ENCODE assay signal across 13 cellular contexts in genomic region chr20:6819599-6819998, GRCh38. TPM values are rescaled to one million over a fixed set of nuclear protein-coding genes. Genes with fewer than 3 reads are reported as not detected.
A peak's percentile ranks its signal among the peaks of the same experiment; 100 is the strongest.
DNase-seq lines count a peak whose midpoint lies in the region; ATAC-seq, FAIRE-seq and TF ChIP-seq lines count a peak whose summit lies in the region.
"Had no signal": no experiment of that assay in that cellular context is flagged by ENCODE, and none has a peak within 500 bp of the region (broad histone marks: within the 10 kb centered on the region; RNA-seq: fewer than 3 reads in every experiment).

No MANE protein-coding gene starts in this region.

- H3K4me1 ChIP-seq in DND-41 (ENCODE audit: insufficient read depth, low read length) = no peaks in the 10 kb centered on the region
- H3K4me1 ChIP-seq in HepG2 (ENCODE audit: insufficient read depth, low read length) = no peaks in the 10 kb centered on the region

- peaks cover 3% of the 10 kb centered on the region for H3K27me3 ChIP-seq in DND-41 (ENCODE audit: insufficient read depth, low read length, poor library complexity)
- no peaks in the 10 kb centered on the region for H3K27me3 ChIP-seq in HepG2 (ENCODE audit: control insufficient read depth in 1 of 2, insufficient read depth in 2 of 2, low read length in 2 of 2)

- 9% methylated on average over 2 of the region's 2 CpGs for WGBS in HepG2 (ENCODE audit: low lambda C conversion rate)

- no peak overlapping the region for H3K4me3 Mint-ChIP-seq in T-helper 17 cell
- H3K4me3 Mint-ChIP-seq: activated CD4-positive, alpha-beta memory T cell treated with anti-CD3 and anti-CD28 coated beads, Interleukin-2, amount 10 ng/mL, durations not matched to agents 7 days and 5 days; activated naive CD8-positive, alpha-beta T cell treated with anti-CD3 and anti-CD28 coated beads, Interleukin-2, amount 10 ng/mL, durations not matched to agents 7 days and 5 days had no signal

- BruUV-seq in HepG2 (replicated peaks; lab: Mats Ljungman, UMichigan) = no TSS peak

- H3K27ac Mint-ChIP-seq in T-helper 17 cell = no peak overlapping the region
- H3K27ac Mint-ChIP-seq: activated CD4-positive, alpha-beta memory T cell treated with anti-CD3 and anti-CD28 coated beads, Interleukin-2, amount 10 ng/mL, durations not matched to agents 7 days and 5 days; activated naive CD8-positive, alpha-beta T cell treated with anti-CD3 and anti-CD28 coated beads, Interleukin-2, amount 10 ng/mL, durations not matched to agents 7 days and 5 days had no signal

- ATAC-seq in DND-41 (ENCODE audit: insufficient read depth, low read depth) (no peak), HepG2 (peak; percentile 81), T-helper 17 cell (no peak)

- no peak overlapping the region for H2AFZ ChIP-seq in DND-41 (ENCODE audit: low read depth, low read length)
- no peak overlapping the region for H2AFZ ChIP-seq in HepG2 (ENCODE audit: low read length)

- no peaks in the 10 kb centered on the region for H4K20me1 ChIP-seq in DND-41 (ENCODE audit: insufficient read depth, low read length)
- H4K20me1 ChIP-seq in HepG2 (ENCODE audit: insufficient read depth, low read length) = no peaks in the 10 kb centered on the region

- no peak overlapping the region for H3K9ac ChIP-seq in DND-41 (ENCODE audit: low read depth, low read length)
- no peak overlapping the region for H3K9ac ChIP-seq in HepG2 (ENCODE audit: insufficient read depth, low read depth, low read length)

- in situ Hi-C loops in HepG2 (cut with HindIII; ENCODE audit: extremely low pct_ligation_motif_present, low pct_unique_long_range_greater_than_20kb) = no loop called here

- no peak for DNase-seq in DND-41
- DNase-seq in cardiac fibroblast (ENCODE audit: low read depth in 2 of 2) = peak; percentile 18 to 25
- DNase-seq in HepG2 (ENCODE audit: low spot score) = peak; percentile 15
- no peak for DNase-seq in cerebellum (ENCODE audit: low spot score)
- no peak for DNase-seq in SW480 (ENCODE audit: low spot score)
- no peak for DNase-seq in foreskin melanocyte
- no peak for DNase-seq in T-helper 17 cell
- DNase-seq: activated CD4-positive, alpha-beta memory T cell treated with anti-CD3 and anti-CD28 coated beads, Interleukin-2, amount 10 ng/mL, durations not matched to agents 7 days and 5 days; activated naive CD8-positive, alpha-beta T cell treated with anti-CD3 and anti-CD28 coated beads, Interleukin-2, amount 10 ng/mL, durations not matched to agents 7 days and 5 days; GOT3; NCI-H1436 had no signal

- no peaks in the 10 kb centered on the region for H3K4me1 Mint-ChIP-seq in T-helper 17 cell
- H3K4me1 Mint-ChIP-seq: activated CD4-positive, alpha-beta memory T cell treated with anti-CD3 and anti-CD28 coated beads, Interleukin-2, amount 10 ng/mL, durations not matched to agents 7 days and 5 days had no signal

- H3K4me2 ChIP-seq in DND-41 (ENCODE audit: insufficient read depth, low read length) (no peak overlapping the region), HepG2 (ENCODE audit: low read depth, low read length) (no peak overlapping the region)

- TF ChIP-seq EP300 in HepG2 (IDR thresholded peaks at IDR 0.05; ENCODE audit: low read depth in 2 of 2, low read length in 2 of 2) = no peak
- no peak for TF ChIP-seq EP300 in HepG2 (CRISPR knock-in tag; IDR thresholded peaks at IDR 0.05; ENCODE audit: borderline replicate concordance)

- TF ChIP-seq CTCF in DND-41 (IDR thresholded peaks at IDR 0.05; ENCODE audit: borderline replicate concordance, extremely low read depth, low read length, poor library complexity, severe bottlenecking) = peak; percentile 13
- peak; percentile 34; the same call in 1 of the 2 replicates for TF ChIP-seq CTCF in LNCAP (IDR thresholded peaks at IDR 0.05)
- peak; percentile 16 for TF ChIP-seq CTCF in cardiac fibroblast (IDR thresholded peaks at IDR 0.05; ENCODE audit: low read depth, low read length)
- TF ChIP-seq CTCF in HepG2 (CRISPR knock-in tag; IDR thresholded peaks at IDR 0.05) = peak; percentile 46

- no peaks in the 10 kb centered on the region for H3K27me3 Mint-ChIP-seq in T-helper 17 cell
- H3K27me3 Mint-ChIP-seq: activated CD4-positive, alpha-beta memory T cell treated with anti-CD3 and anti-CD28 coated beads, Interleukin-2, amount 10 ng/mL, durations not matched to agents 7 days and 5 days; activated naive CD8-positive, alpha-beta T cell treated with anti-CD3 and anti-CD28 coated beads, Interleukin-2, amount 10 ng/mL, durations not matched to agents 7 days and 5 days had no signal

- POLR2A ChIA-PET in HepG2 (lab: Yijun Ruan, JAX) = no interaction called here

- no peaks in the 10 kb centered on the region for H3K79me2 ChIP-seq in DND-41 (ENCODE audit: insufficient read depth, low read length)
- no peaks in the 10 kb centered on the region for H3K79me2 ChIP-seq in HepG2 (ENCODE audit: insufficient read depth, low read length)

- no peak overlapping the region for H3K4me3 ChIP-seq in DND-41 (ENCODE audit: low read depth in 1 of 2, low read length in 2 of 2)
- H3K4me3 ChIP-seq in cardiac fibroblast (replicated peaks in 1 of 2; ENCODE audit: low read depth in 2 of 2, low read length in 2 of 2) = no peak overlapping the region
- H3K4me3 ChIP-seq in HepG2 (replicated peaks in 1 of 3; ENCODE audit: insufficient read depth in 1 of 3, low read depth in 2 of 3, low read length in 3 of 3) = no peak overlapping the region
- H3K4me3 ChIP-seq: lung had no signal

- no peaks in the 10 kb centered on the region for H3K36me3 Mint-ChIP-seq in T-helper 17 cell (ENCODE audit: low read depth)
- H3K36me3 Mint-ChIP-seq: activated naive CD8-positive, alpha-beta T cell treated with anti-CD3 and anti-CD28 coated beads, Interleukin-2, amount 10 ng/mL, durations not matched to agents 7 days and 5 days had no signal

- H3K36me3 ChIP-seq in DND-41 (ENCODE audit: insufficient read depth, low read length) (no peaks in the 10 kb centered on the region), HepG2 (replicated peaks in 1 of 2; ENCODE audit: control insufficient read depth in 1 of 2, insufficient read depth in 2 of 2, low read length in 2 of 2) (no peaks in the 10 kb centered on the region)

- no peak for TF ChIP-seq POLR2A in HepG2 (IDR thresholded peaks at IDR 0.05; ENCODE audit: insufficient read depth in 1 of 2, low read depth in 2 of 2, low read length in 2 of 2)

- H3K9me3 ChIP-seq in DND-41 (ENCODE audit: insufficient read depth, low read length, severe bottlenecking) (no peaks in the 10 kb centered on the region), HepG2 (ENCODE audit: low read length) (no peaks in the 10 kb centered on the region), T-helper 17 cell (ENCODE audit: control insufficient read depth, low read length, poor library complexity, severe bottlenecking) (no peaks in the 10 kb centered on the region)

- CTCF ChIA-PET in HepG2 (lab: Yijun Ruan, JAX; ENCODE audit: low intra/inter-chr PET ratio, low total read pairs) = interaction anchor here (1.6 kb wide), 2 partner anchors 183 to 237 kb away, joined by 4 to 6 read pairs; no protein-coding TSS in a partner anchor

- intact Hi-C loops in HepG2 (cut with micrococcal nuclease; ENCODE audit: unreplicated experiment) = loop anchor here (1.0 kb wide), 3 partner anchors 54 to 236 kb away; no protein-coding TSS in a partner anchor

- no peak for FAIRE-seq in HepG2 (lab: Jason Lieb, UNC)

- no peak overlapping the region for H3K27ac ChIP-seq in DND-41 (ENCODE audit: low read length)
- H3K27ac ChIP-seq in HepG2 (ENCODE audit: extremely low read length, insufficient read depth, low read length) = no peak overlapping the region

- TF ChIP-seq RAD21 in HepG2 (CRISPR knock-in tag; IDR thresholded peaks at IDR 0.05) = no peak

TF ChIP-seq in HepG2, 621 proteins besides CTCF, POLR2A, EP300 and RAD21 (continues in another document):
- TF ChIP-seq ZNF816 (CRISPR knock-in tag; IDR thresholded peaks at IDR 0.05; ENCODE audit: borderline replicate concordance) (0 out of 2 replicates have a peak, but pooled peaks have one; percentile 30), CREM (IDR thresholded peaks at IDR 0.05) (no peak), CREM (CRISPR knock-in tag; IDR thresholded peaks at IDR 0.05) (no peak)

RNA-seq across cellular contexts. Expression of gene BMP2, which starts 52.1 kb away (rescaled TPM):
- total RNA-seq in HepG2 (2016; rRNA removed; fragmentation: Illumina TruSeq; extraction: Trizol) (0.02 TPM in 1 of 2 replicates, not detected in the other), cerebellum (11.4 TPM), T-helper 17 cell (under 1 TPM in 1 of 2 donors, not detected in 1; 0.07 TPM)
- not detected in 2 replicates for total RNA-seq in HepG2 (2016; cell fraction: cytosol; rRNA removed; fragmentation: Illumina TruSeq; extraction: Trizol; ENCODE audit: low read depth)
- total RNA-seq in HepG2 (2016; cell fraction: insoluble cytoplasmic fraction; rRNA removed; fragmentation: Illumina TruSeq; extraction: Trizol) = not detected in 2 replicates
- total RNA-seq in HepG2 (2016; cell fraction: membrane; rRNA removed; fragmentation: Illumina TruSeq; extraction: Trizol) = 0.03 TPM in 1 of 2 replicates, not detected in the other
- 0.09 TPM in 1 of 2 replicates, not detected in the other for total RNA-seq in HepG2 (2016; cell fraction: nucleus; rRNA removed; fragmentation: Illumina TruSeq; extraction: Trizol)
- 0.03 and 0.05 TPM in 2 replicates for polyA plus RNA-seq in HepG2 (2011; rRNA removed)
- 0.01 TPM in 1 of 2 replicates, not detected in the other for polyA plus RNA-seq in HepG2 (2011; cell fraction: cytosol; rRNA removed)
- not detected in 2 replicates for polyA plus RNA-seq in HepG2 (2011; cell fraction: nucleus; rRNA removed)
- 0.09 TPM in 1 of 2 replicates, not detected in the other for polyA plus RNA-seq in HepG2 (2012)
- not detected in 2 replicates for polyA plus RNA-seq in HepG2 (2016; cell fraction: cytosol; fragmentation: Illumina TruSeq; extraction: Trizol; ENCODE audit: low read depth)
- polyA plus RNA-seq in HepG2 (2016; cell fraction: insoluble cytoplasmic fraction; fragmentation: Illumina TruSeq; extraction: Trizol; ENCODE audit: low read depth) = not detected in 2 replicates
- polyA plus RNA-seq in HepG2 (2016; cell fraction: membrane; fragmentation: Illumina TruSeq; extraction: Trizol; ENCODE audit: low read depth) = not detected in 2 replicates
- not detected in 2 replicates for polyA plus RNA-seq in HepG2 (2016; cell fraction: nucleus; fragmentation: Illumina TruSeq; extraction: Trizol; ENCODE audit: insufficient read depth, low read depth)
- 16.1 TPM in 1 of 2 replicates, not detected in the other for polyA minus RNA-seq in HepG2 (2011; rRNA and poly(A)+ RNA removed; ENCODE audit: low replicate concordance)
- 0.18 TPM in 1 of 2 replicates, not detected in the other for polyA minus RNA-seq in HepG2 (2011; cell fraction: cytosol; rRNA and poly(A)+ RNA removed)
- polyA minus RNA-seq in HepG2 (2011; cell fraction: nucleus; rRNA and poly(A)+ RNA removed) = 0.12 TPM in 1 of 2 replicates, not detected in the other
- total RNA-seq: activated CD4-positive, alpha-beta memory T cell treated with anti-CD3 and anti-CD28 coated beads, Interleukin-2, amount 10 ng/mL, durations not matched to agents 7 days and 5 days; activated naive CD8-positive, alpha-beta T cell treated with anti-CD3 and anti-CD28 coated beads, Interleukin-2, amount 10 ng/mL, durations not matched to agents 7 days and 5 days had no signal

Comparison
In these comparisons a context has a peak if more than half of its experiments do, and no peak if none do; other contexts are left out.
1. DNase-seq: peak in cardiac fibroblast (2 of 2) and HepG2 (single experiment); none in DND-41 (single experiment), cerebellum (single experiment), SW480 (single experiment), foreskin melanocyte (single experiment) and T-helper 17 cell (0 of 3).
2. RNA of gene BMP2, which starts 52.1 kb away (total RNA-seq): 11.4 TPM in cerebellum (single experiment); 0.07 TPM in T-helper 17 cell and 0.02 to 0.09 TPM in HepG2; every median in the first group is over 10 times any median in the second.
3. Peak in every context shown above with its lines, with median percentiles within 50 percentile points of each other: CTCF ChIP-seq.